Comparison of ENCODE assay signal across 8 cellular contexts in the genomic region with DNA sequence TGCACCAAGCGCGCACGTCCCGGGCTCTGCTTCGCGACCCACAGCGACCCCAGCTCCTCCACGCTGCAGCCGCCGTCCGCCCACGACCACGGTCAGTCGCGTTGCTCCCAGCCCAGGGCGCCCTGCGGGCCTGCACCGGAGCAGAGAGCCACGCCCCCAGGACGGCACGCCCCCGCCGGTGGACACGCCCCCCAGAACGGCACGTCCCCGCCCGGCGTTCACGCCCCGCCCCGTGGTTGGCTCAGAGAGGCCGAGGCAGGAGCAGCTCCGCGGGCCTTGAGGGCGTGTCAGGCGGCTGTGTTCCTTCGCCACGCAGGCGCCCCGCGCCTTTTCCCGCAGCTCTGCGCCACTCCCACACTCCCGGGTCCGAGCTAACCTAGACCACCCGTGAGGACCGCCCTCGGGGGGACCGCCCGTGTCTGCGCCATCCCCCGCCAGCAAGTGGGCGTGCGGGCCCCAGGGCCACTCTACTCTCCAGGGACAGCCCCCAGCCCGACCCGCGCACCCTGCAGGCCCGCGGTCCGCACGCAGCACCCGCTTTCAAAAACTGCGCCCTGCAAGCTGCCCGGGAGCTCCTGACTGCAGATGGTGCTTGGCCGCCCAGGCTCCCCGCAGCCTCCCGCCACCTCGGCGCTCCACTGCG. TPM values are rescaled to one million over a fixed set of nuclear protein-coding genes. Genes with fewer than 3 reads are reported as not detected.
DNase-seq lines count a peak whose midpoint lies in the region; ATAC-seq and TF ChIP-seq lines count a peak whose summit lies in the region.

Gene RNASET2, minus strand, starts transcription at position 107 of the 643 bp plus-strand sequence. CDS start 368 bp downstream, outside the sequence.

- H3K4me3 Mint-ChIP-seq in activated naive CD8-positive, alpha-beta T cell treated with anti-CD3 and anti-CD28 coated beads, Interleukin-2, amount 50 U/mL, for 24 hours: peak within 1 kb of the TSS; percentile 85

- H3K36me3 Mint-ChIP-seq in activated naive CD8-positive, alpha-beta T cell treated with anti-CD3 and anti-CD28 coated beads, Interleukin-2, amount 50 U/mL, for 24 hours (ENCODE audit: low read depth): peaks cover 2% of the 10 kb centered on the region

- no peak within 1 kb of the TSS for H2BK120ac ChIP-seq in trophoblast cell (ENCODE audit: insufficient read depth, low read length, poor library complexity)

- no CpG with 5 or more reads among the region's 71 CpGs for WGBS in trophoblast cell (ENCODE audit: extremely low coverage, insufficient coverage, insufficient read length)
- 0 to 1% methylated on average over 5 to 31 of the region's 71 CpGs for WGBS in tibial nerve, 2 donors

- peak within 1 kb of the TSS; percentile 74 for H3K18ac ChIP-seq in trophoblast cell (ENCODE audit: low read length)

- no peaks in the 10 kb centered on the region for H3K36me3 ChIP-seq in trophoblast cell (ENCODE audit: control insufficient read depth in 1 of 2, insufficient read depth in 2 of 2, low read length in 2 of 2)
- H3K36me3 ChIP-seq in tibial nerve: peaks cover 0 to 8% (median 0%) of the 10 kb centered on the region in 3 donors

- H4K8ac ChIP-seq in trophoblast cell (ENCODE audit: low read depth, low read length): peak within 1 kb of the TSS; percentile 71

- intact Hi-C loops in Right ventricle myocardium superior (cut with DNase I): no loop called here

- peak within 1 kb of the TSS; percentile 30 for H3K9ac ChIP-seq in trophoblast cell (ENCODE audit: low read length)

- H3K4me3 ChIP-seq in trophoblast cell (ENCODE audit: low read depth, low read length) (peak within 1 kb of the TSS; percentile 82), tibial nerve (peak within 1 kb of the TSS; percentile 80 to 92 (median 86))

- no peak within 1 kb of the TSS for H3K23ac ChIP-seq in trophoblast cell (ENCODE audit: low read length)

- H2BK12ac ChIP-seq in trophoblast cell (ENCODE audit: low read length): no peak within 1 kb of the TSS

- H3K14ac ChIP-seq in trophoblast cell (ENCODE audit: low read length): peak within 1 kb of the TSS; percentile 76

- TF ChIP-seq POLR2A in GM10847 (IDR thresholded peaks at IDR 0.05; ENCODE audit: extremely low read depth, insufficient read length) (peak; percentile 61), tibial nerve (IDR thresholded peaks at IDR 0.05) (peak in 1 of 2 donors; percentile 65)

- H3K79me2 ChIP-seq in trophoblast cell (ENCODE audit: control insufficient read depth, insufficient read depth, low read length, poor library complexity): peaks cover 4% of the 10 kb centered on the region

- H3K27me3 Mint-ChIP-seq in activated naive CD8-positive, alpha-beta T cell treated with anti-CD3 and anti-CD28 coated beads, Interleukin-2, amount 50 U/mL, for 24 hours: no peaks in the 10 kb centered on the region

- peaks cover 71% of the 10 kb centered on the region for H3K4me1 Mint-ChIP-seq in activated naive CD8-positive, alpha-beta T cell treated with anti-CD3 and anti-CD28 coated beads, Interleukin-2, amount 50 U/mL, for 24 hours

- peak; percentile 59 for ATAC-seq in HG02623 (IDR thresholded peaks at IDR 0.05; ENCODE audit: unreplicated experiment)
- ATAC-seq in activated naive CD8-positive, alpha-beta T cell treated with anti-CD3 and anti-CD28 coated beads, Interleukin-2, amount 50 U/mL, for 24 hours: peak; percentile 86
- peak; percentile 99 for ATAC-seq in Right ventricle myocardium superior (ENCODE audit: poor library complexity)

- peak within 1 kb of the TSS; percentile 76 for H2AFZ ChIP-seq in trophoblast cell (ENCODE audit: insufficient read depth, low read length, poor library complexity)

- H3K4ac ChIP-seq in trophoblast cell (ENCODE audit: low read depth, low read length): peak within 1 kb of the TSS; percentile 9

- H4K91ac ChIP-seq in trophoblast cell (ENCODE audit: low read depth, low read length): peak within 1 kb of the TSS; percentile 53

- no peak within 1 kb of the TSS for H2BK5ac ChIP-seq in trophoblast cell (ENCODE audit: low read depth, low read length, poor library complexity)

- peak; percentile 96 for DNase-seq in NCI-H1105 (lab: John Stamatoyannopoulos, UW)
- peak; percentile 83 for DNase-seq in SW480 (ENCODE audit: low spot score)
- DNase-seq in activated naive CD8-positive, alpha-beta T cell treated with anti-CD3 and anti-CD28 coated beads, Interleukin-2, amount 50 U/mL, for 24 hours: peak; percentile 100
- DNase-seq in Right ventricle myocardium superior: peak; percentile 99
- peak; percentile 92 to 98 for DNase-seq in trophoblast cell
- peak; percentile 95 to 97 for DNase-seq in tibial nerve (ENCODE audit: low spot score in 2 of 2)

- no peak within 1 kb of the TSS for H2AK5ac ChIP-seq in trophoblast cell (ENCODE audit: low read length)

- H3K27me3 ChIP-seq in trophoblast cell (ENCODE audit: insufficient read depth, low read length): no peaks in the 10 kb centered on the region
- H3K27me3 ChIP-seq in tibial nerve: no peaks in the 10 kb centered on the region

- peak; percentile 14 to 82 for TF ChIP-seq EP300 in tibial nerve (IDR thresholded peaks at IDR 0.05)

- no peak for TF ChIP-seq CTCF in tibial nerve (IDR thresholded peaks at IDR 0.05)

- H3K79me1 ChIP-seq in trophoblast cell (ENCODE audit: low read length): peaks cover 4% of the 10 kb centered on the region

- H3K4me2 ChIP-seq in trophoblast cell (ENCODE audit: low read length): peak within 1 kb of the TSS; percentile 88

- peak within 1 kb of the TSS; percentile 93 for H3K27ac Mint-ChIP-seq in activated naive CD8-positive, alpha-beta T cell treated with anti-CD3 and anti-CD28 coated beads, Interleukin-2, amount 50 U/mL, for 24 hours

- H3K9me3 Mint-ChIP-seq in activated naive CD8-positive, alpha-beta T cell treated with anti-CD3 and anti-CD28 coated beads, Interleukin-2, amount 50 U/mL, for 24 hours: no peaks in the 10 kb centered on the region

- H3K9me3 ChIP-seq in trophoblast cell (ENCODE audit: insufficient read depth, low read depth, low read length): peaks cover 5% of the 10 kb centered on the region
- no peaks in the 10 kb centered on the region for H3K9me3 ChIP-seq in tibial nerve

- peak within 1 kb of the TSS; percentile 55 for H4K12ac ChIP-seq in trophoblast cell (ENCODE audit: low read depth, low read length)

- H3K27ac ChIP-seq in trophoblast cell (ENCODE audit: low read depth, low read length): no peak within 1 kb of the TSS
- H3K27ac ChIP-seq in tibial nerve: peak within 1 kb of the TSS; percentile 68 to 94 (median 90)

- H3K4me1 ChIP-seq in trophoblast cell (ENCODE audit: control insufficient read depth in 1 of 2, insufficient read depth in 2 of 2, low read length in 2 of 2): peaks cover 9 to 13% of the 10 kb centered on the region in 2 experiments
- peaks cover 0 to 27% (median 16%) of the 10 kb centered on the region in 4 donors for H3K4me1 ChIP-seq in tibial nerve

RNA-seq across cellular contexts. Expression of gene RNASET2, which starts in this region (rescaled TPM):
- total RNA-seq in Right ventricle myocardium superior (12.3 TPM), tibial nerve (100 to 1,000 TPM in 2 of 4 donors, 10 to 100 TPM in 2; 57.9 to 115 (median 103) TPM)
- 10.8 and 11.8 TPM in 2 replicates for polyA plus RNA-seq in trophoblast cell (2013)
